In the genomic region with DNA sequence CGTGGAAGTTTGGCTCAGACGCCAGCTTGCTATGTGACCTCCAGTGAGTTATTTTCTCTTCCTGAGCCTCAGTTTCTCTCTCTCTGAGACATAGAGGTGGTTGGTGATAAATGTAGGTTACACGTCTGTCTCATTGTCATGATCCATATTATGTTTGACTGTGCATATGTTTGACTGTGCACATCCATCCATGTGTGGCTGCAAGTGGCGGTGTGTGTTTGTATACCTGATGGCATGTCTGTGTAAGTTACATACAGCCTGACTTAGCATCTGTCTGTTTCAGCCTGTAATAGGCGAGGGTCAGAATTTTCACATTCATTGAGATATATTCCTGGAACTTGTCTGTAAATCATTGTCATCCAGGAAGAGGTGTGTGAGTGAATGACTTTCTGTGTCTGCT, we compare ENCODE assay signal across 12 cellular contexts. TPM values are rescaled to one million over a fixed set of nuclear protein-coding genes. Genes with fewer than 3 reads are reported as not detected.
A peak's percentile ranks its signal among the peaks of the same experiment; 100 is the strongest.
DNase-seq lines count a peak whose midpoint lies in the region; ATAC-seq and TF ChIP-seq lines count a peak whose summit lies in the region.
"Had no signal": no experiment of that assay in that cellular context is flagged by ENCODE, and none has a peak within 500 bp of the region (broad histone marks: within the 10 kb centered on the region; RNA-seq: fewer than 3 reads in every experiment).

No MANE protein-coding gene starts in this region.

- H3K27me3 ChIP-seq in neural cell (ENCODE audit: insufficient read depth, low read depth, low read length) (no peaks in the 10 kb centered on the region), upper lobe of left lung (no peaks in the 10 kb centered on the region)

- H3K27ac Mint-ChIP-seq in endothelial cell (ENCODE audit: unreplicated experiment): peak overlapping the region; percentile 65
- H3K27ac Mint-ChIP-seq: naive B cell had no signal

- WGBS in upper lobe of left lung, 2 donors: 69 to 70% methylated on average over 5 of the region's 5 CpGs

- H3K36me3 Mint-ChIP-seq in endothelial cell (ENCODE audit: low read depth, unreplicated experiment): no peaks in the 10 kb centered on the region

- H2AFZ ChIP-seq in neural cell (ENCODE audit: low read depth, low read length): no peak overlapping the region
- H2AFZ ChIP-seq: GM23338 had no signal

- TF ChIP-seq CTCF in endothelial cell (IDR thresholded peaks at IDR 0.05; ENCODE audit: unreplicated experiment): no peak
- no peak for TF ChIP-seq CTCF in neural cell (IDR thresholded peaks at IDR 0.05; ENCODE audit: poor library complexity, severe bottlenecking)
- TF ChIP-seq CTCF in upper lobe of left lung (IDR thresholded peaks at IDR 0.05): no peak

- H3F3A ChIP-seq in neural cell (ENCODE audit: insufficient read depth, low read length, poor library complexity, severe bottlenecking): no peaks in the 10 kb centered on the region

- no peak overlapping the region for H3K4me3 Mint-ChIP-seq in endothelial cell (ENCODE audit: unreplicated experiment)
- H3K4me3 Mint-ChIP-seq: GM23338, naive B cell had no signal

- H3K9me2 ChIP-seq in neural cell (ENCODE audit: insufficient read depth, low read length): no peaks in the 10 kb centered on the region

- no peak for ATAC-seq in upper lobe of left lung (ENCODE audit: low FRiP score in 2 of 2)
- no peak for ATAC-seq in stimulated activated naive CD8-positive, alpha-beta T cell treated with anti-CD3 and anti-CD28 coated beads, Interleukin-15, Interleukin-2, amounts not matched to agents 100 U/mL and 50 U/mL, for 24 hours
- ATAC-seq: GM23338 had no signal

- peaks cover 7% of the 10 kb centered on the region for H3K27me3 Mint-ChIP-seq in endothelial cell (ENCODE audit: unreplicated experiment)

- DNase-seq in SK-N-MC (ENCODE audit: low read depth, low spot score): no peak
- no peak for DNase-seq in endothelial cell (ENCODE audit: low spot score)
- DNase-seq in upper lobe of left lung: no peak
- DNase-seq in stimulated activated naive CD8-positive, alpha-beta T cell treated with anti-CD3 and anti-CD28 coated beads, Interleukin-15, Interleukin-2, amounts not matched to agents 100 U/mL and 50 U/mL, for 24 hours: no peak
- DNase-seq in Ammon's horn (ENCODE audit: low spot score): no peak
- no peak for DNase-seq in NCI-H345 (lab: John Stamatoyannopoulos, UW)
- DNase-seq: MM.1S; naive B cell; NCI-H524 treated with DMSO at 0.1 percent for 48 hours; stimulated activated CD4-positive, alpha-beta T cell treated with anti-CD3 and anti-CD28 coated beads, Interleukin-4, amount 100 ng/mL, for 4 hours had no signal

- no peak overlapping the region for H3K4me2 ChIP-seq in neural cell (ENCODE audit: low read length)
- H3K4me2 ChIP-seq: GM23338 had no signal

- no peak overlapping the region for H3K9ac ChIP-seq in SK-N-MC (ENCODE audit: insufficient read length)
- H3K9ac ChIP-seq in neural cell (ENCODE audit: low read length): no peak overlapping the region

- 0 out of 2 replicates have a peak overlapping the region, but pooled peaks have one; percentile 94 for H3K27ac ChIP-seq in SK-N-MC
- peak overlapping the region; percentile 8 for H3K27ac ChIP-seq in neural cell (ENCODE audit: low read length)
- peak overlapping the region; percentile 68 to 91 (median 83) for H3K27ac ChIP-seq in upper lobe of left lung

- no peak for TF ChIP-seq POLR2A in upper lobe of left lung (IDR thresholded peaks at IDR 0.05)

- no peaks in the 10 kb centered on the region for H3K9me3 Mint-ChIP-seq in endothelial cell (ENCODE audit: unreplicated experiment)
- H3K9me3 Mint-ChIP-seq: GM23338, naive B cell had no signal

- no peaks in the 10 kb centered on the region for H4K20me1 ChIP-seq in neural cell (ENCODE audit: insufficient read depth)

- H3K36me3 ChIP-seq in SK-N-MC (ENCODE audit: insufficient read depth, low read length): peaks cover 10% of the 10 kb centered on the region
- H3K36me3 ChIP-seq in neural cell (ENCODE audit: insufficient read depth, low read length): no peaks in the 10 kb centered on the region
- peaks cover 0 to 26% (median 2%) of the 10 kb centered on the region in 4 donors for H3K36me3 ChIP-seq in upper lobe of left lung

- TF ChIP-seq RAD21 in neural cell (conservative IDR thresholded peaks at IDR 0.05): no peak

- H3K4me3 ChIP-seq in SK-N-MC (no peak overlapping the region), neural cell (ENCODE audit: low read length) (peak overlapping the region; percentile 5), upper lobe of left lung (peak overlapping the region in 2 of 4 donors; percentile 54 to 59)
- H3K4me3 ChIP-seq: GM23338 had no signal

- no peak for TF ChIP-seq EP300 in neural cell (conservative IDR thresholded peaks at IDR 0.05; ENCODE audit: poor library complexity, severe bottlenecking)
- no peak for TF ChIP-seq EP300 in upper lobe of left lung (IDR thresholded peaks at IDR 0.05)

- peaks cover 66% of the 10 kb centered on the region for H3K4me1 Mint-ChIP-seq in endothelial cell (ENCODE audit: unreplicated experiment)

- H3K79me2 ChIP-seq in neural cell (replicated peaks; ENCODE audit: insufficient read depth, low read length): peaks cover 14% of the 10 kb centered on the region

- no peaks in the 10 kb centered on the region for H3K9me3 ChIP-seq in SK-N-MC (ENCODE audit: low read depth, low read length)
- H3K9me3 ChIP-seq in neural cell (ENCODE audit: low read length): no peaks in the 10 kb centered on the region
- H3K9me3 ChIP-seq in upper lobe of left lung: no peaks in the 10 kb centered on the region

- peaks cover 55 to 66% (median 63%) of the 10 kb centered on the region in 4 donors for H3K4me1 ChIP-seq in upper lobe of left lung

TF ChIP-seq in neural cell, 6 proteins besides CTCF, POLR2A, EP300 and RAD21:
- no peak for TF ChIP-seq TAF1 (IDR thresholded peaks at IDR 0.05; ENCODE audit: low read depth)
- TF ChIP-seq POLR2AphosphoS5 (IDR thresholded peaks at IDR 0.05): no peak
- TF ChIP-seq SMC3 (conservative IDR thresholded peaks at IDR 0.05; ENCODE audit: poor library complexity): no peak
- TF ChIP-seq, protein P1, sequence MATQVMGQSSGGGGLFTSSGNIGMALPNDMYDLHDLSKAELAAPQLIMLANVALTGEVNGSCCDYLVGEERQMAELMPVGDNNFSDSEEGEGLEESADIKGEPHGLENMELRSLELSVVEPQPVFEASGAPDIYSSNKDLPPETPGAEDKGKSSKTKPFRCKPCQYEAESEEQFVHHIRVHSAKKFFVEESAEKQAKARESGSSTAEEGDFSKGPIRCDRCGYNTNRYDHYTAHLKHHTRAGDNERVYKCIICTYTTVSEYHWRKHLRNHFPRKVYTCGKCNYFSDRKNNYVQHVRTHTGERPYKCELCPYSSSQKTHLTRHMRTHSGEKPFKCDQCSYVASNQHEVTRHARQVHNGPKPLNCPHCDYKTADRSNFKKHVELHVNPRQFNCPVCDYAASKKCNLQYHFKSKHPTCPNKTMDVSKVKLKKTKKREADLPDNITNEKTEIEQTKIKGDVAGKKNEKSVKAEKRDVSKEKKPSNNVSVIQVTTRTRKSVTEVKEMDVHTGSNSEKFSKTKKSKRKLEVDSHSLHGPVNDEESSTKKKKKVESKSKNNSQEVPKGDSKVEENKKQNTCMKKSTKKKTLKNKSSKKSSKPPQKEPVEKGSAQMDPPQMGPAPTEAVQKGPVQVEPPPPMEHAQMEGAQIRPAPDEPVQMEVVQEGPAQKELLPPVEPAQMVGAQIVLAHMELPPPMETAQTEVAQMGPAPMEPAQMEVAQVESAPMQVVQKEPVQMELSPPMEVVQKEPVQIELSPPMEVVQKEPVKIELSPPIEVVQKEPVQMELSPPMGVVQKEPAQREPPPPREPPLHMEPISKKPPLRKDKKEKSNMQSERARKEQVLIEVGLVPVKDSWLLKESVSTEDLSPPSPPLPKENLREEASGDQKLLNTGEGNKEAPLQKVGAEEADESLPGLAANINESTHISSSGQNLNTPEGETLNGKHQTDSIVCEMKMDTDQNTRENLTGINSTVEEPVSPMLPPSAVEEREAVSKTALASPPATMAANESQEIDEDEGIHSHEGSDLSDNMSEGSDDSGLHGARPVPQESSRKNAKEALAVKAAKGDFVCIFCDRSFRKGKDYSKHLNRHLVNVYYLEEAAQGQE (IDR thresholded peaks at IDR 0.05; ENCODE audit: borderline replicate concordance): no peak
- TF ChIP-seq MXI1 (conservative IDR thresholded peaks at IDR 0.05; ENCODE audit: poor library complexity, severe bottlenecking): no peak
- TF ChIP-seq EZH2 (IDR thresholded peaks at IDR 0.05; ENCODE audit: borderline replicate concordance, insufficient read depth, low read length, poor library complexity, severe bottlenecking): no peak

RNA-seq across cellular contexts. Expression of a gene that starts 3.3 kb away (rescaled TPM):
- total RNA-seq in endothelial cell (ENCODE audit: unreplicated experiment) (1,214 TPM), upper lobe of left lung (1,000 to 10,000 TPM in 1 of 6 donors, 100 to 1,000 TPM in 5; 234 to 1,553 (median 581) TPM)
- 15.3 and 17.7 TPM in 2 replicates for polyA plus RNA-seq in neural cell
- polyA minus RNA-seq in neural cell: 6.8 and 8.2 TPM in 2 replicates

Comparison
In these comparisons a context has a peak if more than half of its experiments do, and no peak if none do; other contexts are left out.
1. H3K27ac ChIP-seq: peak in every context shown above with its lines; median percentile 94 in SK-N-MC; 83 in upper lobe of left lung; 8 in neural cell.